38 cellular contexts compared by ENCODE assay signal in the genomic region with DNA sequence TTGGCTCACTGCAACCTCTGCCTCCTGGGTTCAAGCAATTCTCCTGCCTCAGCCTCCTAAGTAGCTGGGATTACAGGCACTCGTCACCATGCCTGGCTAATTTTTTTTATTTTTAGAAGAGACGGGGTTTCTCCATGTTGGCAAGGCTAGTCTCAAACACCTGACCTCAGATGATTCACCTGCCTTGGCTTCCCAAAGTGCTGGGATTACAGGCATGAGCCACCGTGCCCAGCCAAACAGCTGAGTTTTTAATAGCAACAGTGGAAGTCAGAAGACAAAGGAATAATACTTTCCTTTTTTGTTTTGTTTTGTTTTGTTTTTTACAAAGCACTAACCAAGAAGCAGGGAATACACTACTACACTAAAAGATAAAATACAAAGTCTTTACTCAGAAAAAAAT.
"Had no signal": no experiment of that assay in that cellular context is flagged by ENCODE, and none has a peak within 500 bp of the region (broad histone marks: within the 10 kb centered on the region; RNA-seq: fewer than 3 reads in every experiment).

No MANE protein-coding gene starts in this region.

- H3K9me3 ChIP-seq: Peyer's patch had no signal

- H3K27me3 Mint-ChIP-seq: activated CD4-positive, alpha-beta T cell treated with anti-CD3 and anti-CD28 coated beads, Interleukin-2, amount 10 ng/mL, durations not matched to agents 7 days and 5 days; activated naive CD8-positive, alpha-beta T cell treated with anti-CD3 and anti-CD28 coated beads for 36 hours; activated T-cell treated with anti-CD3 and anti-CD28 coated beads, Interleukin-2, amount 50 U/mL, for 24 hours; central memory CD8-positive, alpha-beta T cell had no signal

- H3K4me3 ChIP-seq: cardiac muscle cell, K562, Peyer's patch had no signal

- H3K27ac Mint-ChIP-seq: activated CD4-positive, alpha-beta T cell treated with anti-CD3 and anti-CD28 coated beads, Interleukin-2, amount 10 ng/mL, durations not matched to agents 7 days and 5 days; activated CD8-positive, alpha-beta T cell treated with anti-CD3 and anti-CD28 coated beads, Interleukin-2, amount 10 ng/mL, durations not matched to agents 7 days and 5 days; activated naive CD8-positive, alpha-beta T cell treated with anti-CD3 and anti-CD28 coated beads for 36 hours; activated T-cell treated with anti-CD3 and anti-CD28 coated beads, Interleukin-2, amount 50 U/mL, for 24 hours had no signal

- ATAC-seq: activated CD8-positive, alpha-beta T cell treated with anti-CD3 and anti-CD28 coated beads, Interleukin-2, amount 10 ng/mL, durations not matched to agents 7 days and 5 days; PC-3; Right ventricle myocardium inferior had no signal

- H3K36me3 ChIP-seq: brain microvascular endothelial cell, cardiac muscle cell, Peyer's patch, WERI-Rb-1 had no signal

- H3K9me3 Mint-ChIP-seq: activated CD4-positive, alpha-beta T cell treated with anti-CD3 and anti-CD28 coated beads, Interleukin-2, amount 10 ng/mL, durations not matched to agents 7 days and 5 days; activated naive CD8-positive, alpha-beta T cell treated with anti-CD3 and anti-CD28 coated beads for 36 hours; activated T-cell treated with anti-CD3 and anti-CD28 coated beads, Interleukin-2, amount 50 U/mL, for 24 hours; central memory CD8-positive, alpha-beta T cell had no signal

- DNase-seq: activated CD4-positive, alpha-beta T cell treated with anti-CD3 and anti-CD28 coated beads for 1 hour; activated CD4-positive, alpha-beta T cell treated with anti-CD3 and anti-CD28 coated beads, Interleukin-2, amount 10 ng/mL, durations not matched to agents 7 days and 5 days; activated CD4-positive, alpha-beta T cell treated with anti-CD3 and anti-CD28 coated beads, Interleukin-2, amount 50 U/mL, for 48 hours; activated CD4-positive, CD25-positive, alpha-beta regulatory T cell; activated CD8-positive, alpha-beta T cell treated with anti-CD3 and anti-CD28 coated beads, Interleukin-2, amount 10 ng/mL, durations not matched to agents 7 days and 5 days; activated effector memory CD4-positive, alpha-beta T cell treated with Interleukin-2 at 50 U/mL for 16 hours; activated naive CD4-positive, alpha-beta T cell; activated naive CD4-positive, alpha-beta T cell treated with anti-CD3 and anti-CD28 coated beads, Interleukin-2, amount 50 U/mL, for 16 hours; activated naive CD8-positive, alpha-beta T cell treated with anti-CD3 and anti-CD28 coated beads for 36 hours; activated T-cell treated with anti-CD3 and anti-CD28 coated beads, Interleukin-2, amount 50 U/mL, for 24 hours; amniotic stem cell; aorta; brain microvascular endothelial cell; IMR-90; NCI-H1092 treated with DMSO at 0.1 percent for 48 hours; NCI-H1417; NCI-H146; NCI-H187; NCI-H2029 treated with DMSO at 0.1 percent for 48 hours; NCI-H2107; NCI-H2171; NCI-H510A; NCI-H526; NCI-H748 treated with DMSO at 0.1 percent for 48 hours; NK-92 treated with Interleukin-12 subunit alpha and Interleukin-12 subunit beta, amount 100 ng/mL, for 24 hours; PC-3; Peyer's patch; SIG-M5; SW 1271; T-helper 1 cell; T-helper 2 cell; T-helper 9 cell; WERI-Rb-1 had no signal

- H3K4me3 Mint-ChIP-seq: activated CD4-positive, alpha-beta T cell treated with anti-CD3 and anti-CD28 coated beads, Interleukin-2, amount 10 ng/mL, durations not matched to agents 7 days and 5 days; activated CD8-positive, alpha-beta T cell treated with anti-CD3 and anti-CD28 coated beads, Interleukin-2, amount 10 ng/mL, durations not matched to agents 7 days and 5 days; activated naive CD8-positive, alpha-beta T cell treated with anti-CD3 and anti-CD28 coated beads for 36 hours; activated T-cell treated with anti-CD3 and anti-CD28 coated beads, Interleukin-2, amount 50 U/mL, for 24 hours; central memory CD8-positive, alpha-beta T cell had no signal

- H3K27ac ChIP-seq: brain microvascular endothelial cell, cardiac muscle cell, Peyer's patch, RWPE1, WERI-Rb-1 had no signal
